In genomic region chrX:119763175-119763574, GRCh38 we compare ENCODE assay signal across 12 cellular contexts. TPM values are rescaled to one million over a fixed set of nuclear protein-coding genes. Genes with fewer than 3 reads are reported as not detected.
A peak's percentile ranks its signal among the peaks of the same experiment; 100 is the strongest.
DNase-seq lines count a peak whose midpoint lies in the region; ATAC-seq, FAIRE-seq and TF ChIP-seq lines count a peak whose summit lies in the region.
"Had no signal": no experiment of that assay in that cellular context is flagged by ENCODE, and none has a peak within 500 bp of the region (broad histone marks: within the 10 kb centered on the region; RNA-seq: fewer than 3 reads in every experiment).

No MANE protein-coding gene starts in this region.

- POLR2A ChIA-PET in Panc1 (lab: Charles Lee) = no interaction called here

- TF ChIP-seq CTCF in Panc1 (IDR thresholded peaks at IDR 0.05) (no peak), fibroblast of mammary gland (conservative IDR thresholded peaks at IDR 0.05; ENCODE audit: control insufficient read depth, insufficient read depth, low read depth, low read length) (no peak)

- peak; percentile 46 for FAIRE-seq in GM12892 (lab: Jason Lieb, UNC)

- peak overlapping the region; percentile 46; the same call in 1 of the 2 replicates for H3K27ac ChIP-seq in Panc1 (ENCODE audit: low read length)
- H3K27ac ChIP-seq: esophagus squamous epithelium, tibial nerve had no signal

- H3K9ac ChIP-seq in skeletal muscle satellite cell (ENCODE audit: low read depth, low read length) = peak overlapping the region; percentile 18

- CTCF ChIA-PET in Panc1 (lab: Charles Lee) = no interaction called here

- in situ Hi-C loops in Panc1 (cut with HindIII; ENCODE audit: low pct_unique_long_range_greater_than_20kb, low sequenced_read_pairs) = no loop called here

- peak overlapping the region in 1 of 2 experiments; percentile 32; a peak in 1 of 4 replicates for H3K4me3 ChIP-seq in Panc1 (ENCODE audit: low read depth in 2 of 2, low read length in 2 of 2)
- no peak overlapping the region for H3K4me3 ChIP-seq in fibroblast of mammary gland (ENCODE audit: control insufficient read depth, low read depth, low read length)
- no peak overlapping the region for H3K4me3 ChIP-seq in skeletal muscle satellite cell (ENCODE audit: low read length)
- H3K4me3 ChIP-seq: esophagus squamous epithelium, tibial nerve had no signal

- H3K36me3 ChIP-seq in Panc1 (ENCODE audit: control insufficient read depth, insufficient read depth, low read length) (no peaks in the 10 kb centered on the region), skeletal muscle satellite cell (ENCODE audit: insufficient read depth, low read length) (no peaks in the 10 kb centered on the region)
- H3K36me3 ChIP-seq: esophagus squamous epithelium, tibial nerve had no signal

- no TSS peak for BruUV-seq in Panc1 (replicated peaks; lab: Mats Ljungman, UMichigan)

- intact Hi-C loops in Panc1 (cut with micrococcal nuclease; ENCODE audit: unreplicated experiment) = no loop called here

- H3K4me1 ChIP-seq in Panc1 (ENCODE audit: control insufficient read depth, insufficient read depth, low read length) = peaks cover 11% of the 10 kb centered on the region
- peaks cover 12% of the 10 kb centered on the region for H3K4me1 ChIP-seq in skeletal muscle satellite cell (ENCODE audit: control insufficient read depth, insufficient read depth, low read length)

- H3K4me2 ChIP-seq in skeletal muscle satellite cell (ENCODE audit: low read length) = peak overlapping the region; percentile 51

- ATAC-seq in Panc1 = no peak
- no peak for ATAC-seq in HG02588 (IDR thresholded peaks at IDR 0.05; ENCODE audit: unreplicated experiment)

- H3K9me3 ChIP-seq in Panc1 (ENCODE audit: control insufficient read depth, insufficient read depth, low read depth, low read length) (no peaks in the 10 kb centered on the region), skeletal muscle satellite cell (replicated peaks; ENCODE audit: low read length) (no peaks in the 10 kb centered on the region)
- H3K9me3 ChIP-seq: esophagus squamous epithelium, tibial nerve had no signal

- DNase-seq in GM12892 (ENCODE audit: insufficient read length) = no peak
- no peak for DNase-seq in Panc1 (ENCODE audit: low read depth, low spot score)
- peak; percentile 21 for DNase-seq in fibroblast of mammary gland (ENCODE audit: low read depth)
- no peak for DNase-seq in NCI-H1048 (lab: John Stamatoyannopoulos, UW)
- no peak for DNase-seq in anterior cingulate cortex (lab: John Stamatoyannopoulos, UW)
- no peak for DNase-seq in NCI-H2227 treated with DMSO at 0.1 percent for 48 hours (lab: John Stamatoyannopoulos, UW)
- DNase-seq: activated CD4-positive, alpha-beta T cell treated with anti-CD3 and anti-CD28 coated beads, Interleukin-2, amount 50 U/mL, for 1 hour; esophagus squamous epithelium; NCI-H1930 had no signal

- TF ChIP-seq POLR2A in GM12892 (IDR thresholded peaks at IDR 0.05; ENCODE audit: low read depth, low read length) = no peak

- H3K27me3 ChIP-seq in Panc1 (ENCODE audit: control insufficient read depth, insufficient read depth, low read length) = no peaks in the 10 kb centered on the region
- H3K27me3 ChIP-seq in skeletal muscle satellite cell (ENCODE audit: control insufficient read depth, insufficient read depth, low read length) = no peaks in the 10 kb centered on the region

RNA-seq across cellular contexts. Expression of gene SOWAHD, which starts 4.8 kb away (rescaled TPM):
- polyA plus RNA-seq in GM12892 (2012; ENCODE audit: missing spikeins) = 0.89 TPM
- total RNA-seq in Panc1 (2021; ENCODE audit: unreplicated experiment) = 1.1 TPM
- 0.75 TPM for polyA plus RNA-seq in Panc1 (2012; ENCODE audit: insufficient read length)
- 0.22 TPM in 1 of 2 replicates, not detected in the other for total RNA-seq in skeletal muscle satellite cell (2012; rRNA removed)

RNA-seq across cellular contexts. Expression of gene RPL39, which starts 28.3 kb away (rescaled TPM):
- polyA plus RNA-seq in GM12892 (2012; ENCODE audit: missing spikeins) = 9,006 TPM
- 1,882 TPM for total RNA-seq in Panc1 (2021; ENCODE audit: unreplicated experiment)
- 1,687 TPM for polyA plus RNA-seq in Panc1 (2012; ENCODE audit: insufficient read length)
- total RNA-seq in skeletal muscle satellite cell (2012; rRNA removed) = 1,100 and 2,151 TPM in 2 replicates
